ENCODE assay signal across 1 cellular context in the genomic region with DNA sequence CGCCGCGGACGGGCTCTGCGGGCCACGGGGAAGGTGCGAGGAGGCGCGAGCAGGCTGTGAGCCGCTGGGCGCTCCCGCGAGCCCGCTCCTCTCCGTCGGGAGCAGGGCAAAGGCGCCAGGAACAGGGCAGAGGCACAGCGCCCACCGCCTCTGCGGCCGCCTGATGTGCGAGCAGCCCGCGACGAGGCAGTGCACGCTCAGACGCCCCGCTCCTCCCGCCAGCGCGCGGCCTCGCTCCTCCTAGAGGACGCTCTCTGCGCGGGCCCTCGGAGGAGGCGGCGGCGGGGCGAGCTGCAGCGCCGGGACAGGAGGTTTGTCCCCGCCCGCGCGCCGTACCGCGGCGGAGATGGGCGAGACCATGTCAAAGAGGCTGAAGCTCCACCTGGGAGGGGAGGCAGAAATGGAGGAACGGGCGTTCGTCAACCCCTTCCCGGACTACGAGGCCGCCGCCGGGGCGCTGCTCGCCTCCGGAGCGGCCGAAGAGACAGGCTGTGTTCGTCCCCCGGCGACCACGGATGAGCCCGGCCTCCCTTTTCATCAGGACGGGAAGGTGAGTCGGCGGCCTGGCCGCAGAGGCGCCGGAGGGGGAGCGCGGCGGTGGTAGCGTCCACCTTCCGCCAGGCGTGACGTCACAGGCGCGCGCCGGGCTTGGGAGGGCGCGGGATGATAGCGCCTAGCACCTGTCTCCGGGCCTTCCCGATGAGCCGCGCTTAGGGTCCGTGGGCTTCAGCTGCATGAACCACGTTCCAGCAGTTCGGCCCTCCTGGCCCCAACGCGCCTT.
TF ChIP-seq lines count a peak whose summit lies in the region.

No MANE protein-coding gene starts in this region.

TF ChIP-seq in HepG2, 621 proteins besides CTCF, POLR2A, EP300 and RAD21 (continued from another document and continues in another):
- TF ChIP-seq, protein P1, sequence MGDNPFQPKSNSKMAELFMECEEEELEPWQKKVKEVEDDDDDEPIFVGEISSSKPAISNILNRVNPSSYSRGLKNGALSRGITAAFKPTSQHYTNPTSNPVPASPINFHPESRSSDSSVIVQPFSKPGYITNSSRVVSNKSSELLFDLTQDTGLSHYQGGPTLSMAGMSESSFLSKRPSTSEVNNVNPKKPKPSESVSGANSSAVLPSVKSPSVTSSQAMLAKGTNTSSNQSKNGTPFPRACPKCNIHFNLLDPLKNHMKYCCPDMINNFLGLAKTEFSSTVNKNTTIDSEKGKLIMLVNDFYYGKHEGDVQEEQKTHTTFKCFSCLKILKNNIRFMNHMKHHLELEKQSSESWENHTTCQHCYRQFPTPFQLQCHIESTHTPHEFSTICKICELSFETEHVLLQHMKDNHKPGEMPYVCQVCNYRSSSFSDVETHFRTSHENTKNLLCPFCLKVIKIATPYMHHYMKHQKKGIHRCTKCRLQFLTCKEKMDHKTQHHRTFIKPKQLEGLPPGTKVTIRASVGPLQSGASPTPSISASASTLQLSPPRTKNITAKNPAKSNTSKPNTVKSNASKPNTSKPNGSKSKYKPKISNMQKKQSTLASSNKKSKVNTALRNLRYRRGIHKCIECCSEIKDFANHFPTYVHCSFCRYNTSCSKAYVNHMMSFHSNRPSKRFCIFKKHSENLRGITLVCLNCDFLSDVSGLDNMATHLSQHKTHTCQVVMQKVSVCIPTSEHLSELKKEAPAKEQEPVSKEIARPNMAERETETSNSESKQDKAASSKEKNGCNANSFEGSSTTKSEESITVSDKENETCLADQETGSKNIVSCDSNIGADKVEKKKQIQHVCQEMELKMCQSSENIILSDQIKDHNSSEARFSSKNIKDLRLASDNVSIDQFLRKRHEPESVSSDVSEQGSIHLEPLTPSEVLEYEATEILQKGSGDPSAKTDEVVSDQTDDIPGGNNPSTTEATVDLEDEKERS (CRISPR knock-in tag; IDR thresholded peaks at IDR 0.05), result no peak; the same call in 1 of the 2 replicates
- TF ChIP-seq ZNF879 (CRISPR knock-in tag; IDR thresholded peaks at IDR 0.05), result peak; percentile 88; the same call in 1 of the 2 replicates
- TF ChIP-seq, protein P2, sequence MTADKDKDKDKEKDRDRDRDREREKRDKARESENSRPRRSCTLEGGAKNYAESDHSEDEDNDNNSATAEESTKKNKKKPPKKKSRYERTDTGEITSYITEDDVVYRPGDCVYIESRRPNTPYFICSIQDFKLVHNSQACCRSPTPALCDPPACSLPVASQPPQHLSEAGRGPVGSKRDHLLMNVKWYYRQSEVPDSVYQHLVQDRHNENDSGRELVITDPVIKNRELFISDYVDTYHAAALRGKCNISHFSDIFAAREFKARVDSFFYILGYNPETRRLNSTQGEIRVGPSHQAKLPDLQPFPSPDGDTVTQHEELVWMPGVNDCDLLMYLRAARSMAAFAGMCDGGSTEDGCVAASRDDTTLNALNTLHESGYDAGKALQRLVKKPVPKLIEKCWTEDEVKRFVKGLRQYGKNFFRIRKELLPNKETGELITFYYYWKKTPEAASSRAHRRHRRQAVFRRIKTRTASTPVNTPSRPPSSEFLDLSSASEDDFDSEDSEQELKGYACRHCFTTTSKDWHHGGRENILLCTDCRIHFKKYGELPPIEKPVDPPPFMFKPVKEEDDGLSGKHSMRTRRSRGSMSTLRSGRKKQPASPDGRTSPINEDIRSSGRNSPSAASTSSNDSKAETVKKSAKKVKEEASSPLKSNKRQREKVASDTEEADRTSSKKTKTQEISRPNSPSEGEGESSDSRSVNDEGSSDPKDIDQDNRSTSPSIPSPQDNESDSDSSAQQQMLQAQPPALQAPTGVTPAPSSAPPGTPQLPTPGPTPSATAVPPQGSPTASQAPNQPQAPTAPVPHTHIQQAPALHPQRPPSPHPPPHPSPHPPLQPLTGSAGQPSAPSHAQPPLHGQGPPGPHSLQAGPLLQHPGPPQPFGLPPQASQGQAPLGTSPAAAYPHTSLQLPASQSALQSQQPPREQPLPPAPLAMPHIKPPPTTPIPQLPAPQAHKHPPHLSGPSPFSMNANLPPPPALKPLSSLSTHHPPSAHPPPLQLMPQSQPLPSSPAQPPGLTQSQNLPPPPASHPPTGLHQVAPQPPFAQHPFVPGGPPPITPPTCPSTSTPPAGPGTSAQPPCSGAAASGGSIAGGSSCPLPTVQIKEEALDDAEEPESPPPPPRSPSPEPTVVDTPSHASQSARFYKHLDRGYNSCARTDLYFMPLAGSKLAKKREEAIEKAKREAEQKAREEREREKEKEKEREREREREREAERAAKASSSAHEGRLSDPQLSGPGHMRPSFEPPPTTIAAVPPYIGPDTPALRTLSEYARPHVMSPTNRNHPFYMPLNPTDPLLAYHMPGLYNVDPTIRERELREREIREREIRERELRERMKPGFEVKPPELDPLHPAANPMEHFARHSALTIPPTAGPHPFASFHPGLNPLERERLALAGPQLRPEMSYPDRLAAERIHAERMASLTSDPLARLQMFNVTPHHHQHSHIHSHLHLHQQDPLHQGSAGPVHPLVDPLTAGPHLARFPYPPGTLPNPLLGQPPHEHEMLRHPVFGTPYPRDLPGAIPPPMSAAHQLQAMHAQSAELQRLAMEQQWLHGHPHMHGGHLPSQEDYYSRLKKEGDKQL (CRISPR knock-in tag; IDR thresholded peaks at IDR 0.05; ENCODE audit: low read depth), result no peak
- TF ChIP-seq KAT2B (IDR thresholded peaks at IDR 0.05; ENCODE audit: borderline replicate concordance, low read depth, low read length), result no peak
- TF ChIP-seq, protein P3, sequence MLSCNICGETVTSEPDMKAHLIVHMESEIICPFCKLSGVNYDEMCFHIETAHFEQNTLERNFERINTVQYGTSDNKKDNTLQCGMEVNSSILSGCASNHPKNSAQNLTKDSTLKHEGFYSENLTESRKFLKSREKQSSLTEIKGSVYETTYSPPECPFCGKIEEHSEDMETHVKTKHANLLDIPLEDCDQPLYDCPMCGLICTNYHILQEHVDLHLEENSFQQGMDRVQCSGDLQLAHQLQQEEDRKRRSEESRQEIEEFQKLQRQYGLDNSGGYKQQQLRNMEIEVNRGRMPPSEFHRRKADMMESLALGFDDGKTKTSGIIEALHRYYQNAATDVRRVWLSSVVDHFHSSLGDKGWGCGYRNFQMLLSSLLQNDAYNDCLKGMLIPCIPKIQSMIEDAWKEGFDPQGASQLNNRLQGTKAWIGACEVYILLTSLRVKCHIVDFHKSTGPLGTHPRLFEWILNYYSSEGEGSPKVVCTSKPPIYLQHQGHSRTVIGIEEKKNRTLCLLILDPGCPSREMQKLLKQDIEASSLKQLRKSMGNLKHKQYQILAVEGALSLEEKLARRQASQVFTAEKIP (CRISPR knock-in tag; IDR thresholded peaks at IDR 0.05; ENCODE audit: borderline replicate concordance), result no peak
- TF ChIP-seq RCOR2 (CRISPR knock-in tag; IDR thresholded peaks at IDR 0.05), result no peak
- peak; percentile 93; the same call in 1 of the 2 replicates for TF ChIP-seq CENPT (CRISPR knock-in tag; IDR thresholded peaks at IDR 0.05; ENCODE audit: low read depth)
- TF ChIP-seq ZNF792 (CRISPR knock-in tag; IDR thresholded peaks at IDR 0.05), result no peak
- TF ChIP-seq ZNF232 (CRISPR knock-in tag; IDR thresholded peaks at IDR 0.05; ENCODE audit: borderline replicate concordance), result no peak; the same call in 1 of the 2 replicates
- 0 out of 2 replicates have a peak, but pooled peaks have one; percentile 30 for TF ChIP-seq ZNF143 (CRISPR knock-in tag; IDR thresholded peaks at IDR 0.05)
- TF ChIP-seq, protein P4, sequence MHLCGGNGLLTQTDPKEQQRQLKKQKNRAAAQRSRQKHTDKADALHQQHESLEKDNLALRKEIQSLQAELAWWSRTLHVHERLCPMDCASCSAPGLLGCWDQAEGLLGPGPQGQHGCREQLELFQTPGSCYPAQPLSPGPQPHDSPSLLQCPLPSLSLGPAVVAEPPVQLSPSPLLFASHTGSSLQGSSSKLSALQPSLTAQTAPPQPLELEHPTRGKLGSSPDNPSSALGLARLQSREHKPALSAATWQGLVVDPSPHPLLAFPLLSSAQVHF (CRISPR knock-in tag; IDR thresholded peaks at IDR 0.05), result peak; percentile 64; the same call in 1 of the 2 replicates
- no peak for TF ChIP-seq ZFYVE20 (CRISPR knock-in tag; IDR thresholded peaks at IDR 0.05; ENCODE audit: borderline replicate concordance, low read depth)
- peak; percentile 46 for TF ChIP-seq TEAD3 (CRISPR knock-in tag; optimal IDR thresholded peaks at IDR 0.05; ENCODE audit: borderline replicate concordance)
- TF ChIP-seq, protein P5, sequence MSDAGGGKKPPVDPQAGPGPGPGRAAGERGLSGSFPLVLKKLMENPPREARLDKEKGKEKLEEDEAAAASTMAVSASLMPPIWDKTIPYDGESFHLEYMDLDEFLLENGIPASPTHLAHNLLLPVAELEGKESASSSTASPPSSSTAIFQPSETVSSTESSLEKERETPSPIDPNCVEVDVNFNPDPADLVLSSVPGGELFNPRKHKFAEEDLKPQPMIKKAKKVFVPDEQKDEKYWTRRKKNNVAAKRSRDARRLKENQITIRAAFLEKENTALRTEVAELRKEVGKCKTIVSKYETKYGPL (CRISPR knock-in tag; IDR thresholded peaks at IDR 0.05), result no peak
- peak; percentile 58 for TF ChIP-seq ZNF547 (CRISPR knock-in tag; IDR thresholded peaks at IDR 0.05)
- TF ChIP-seq BRD4 (CRISPR knock-in tag; IDR thresholded peaks at IDR 0.05), result peak; percentile 75; the same call in 1 of the 2 replicates
- TF ChIP-seq CHD2 (IDR thresholded peaks at IDR 0.05; ENCODE audit: low read depth, low read length), result peak; percentile 60
- TF ChIP-seq U2AF1 (optimal IDR thresholded peaks at IDR 0.05; ENCODE audit: low read depth, low read length), result no peak
- TF ChIP-seq ZSCAN9 (CRISPR knock-in tag; IDR thresholded peaks at IDR 0.05; ENCODE audit: borderline replicate concordance), result peak; percentile 48; the same call in 1 of the 2 replicates
- 0 out of 2 replicates have a peak, but pooled peaks have one; percentile 28 for TF ChIP-seq ZSCAN12 (CRISPR knock-in tag; IDR thresholded peaks at IDR 0.05)
- TF ChIP-seq ZNF562 (CRISPR knock-in tag; IDR thresholded peaks at IDR 0.05; ENCODE audit: borderline replicate concordance), result no peak
- TF ChIP-seq, protein P6, sequence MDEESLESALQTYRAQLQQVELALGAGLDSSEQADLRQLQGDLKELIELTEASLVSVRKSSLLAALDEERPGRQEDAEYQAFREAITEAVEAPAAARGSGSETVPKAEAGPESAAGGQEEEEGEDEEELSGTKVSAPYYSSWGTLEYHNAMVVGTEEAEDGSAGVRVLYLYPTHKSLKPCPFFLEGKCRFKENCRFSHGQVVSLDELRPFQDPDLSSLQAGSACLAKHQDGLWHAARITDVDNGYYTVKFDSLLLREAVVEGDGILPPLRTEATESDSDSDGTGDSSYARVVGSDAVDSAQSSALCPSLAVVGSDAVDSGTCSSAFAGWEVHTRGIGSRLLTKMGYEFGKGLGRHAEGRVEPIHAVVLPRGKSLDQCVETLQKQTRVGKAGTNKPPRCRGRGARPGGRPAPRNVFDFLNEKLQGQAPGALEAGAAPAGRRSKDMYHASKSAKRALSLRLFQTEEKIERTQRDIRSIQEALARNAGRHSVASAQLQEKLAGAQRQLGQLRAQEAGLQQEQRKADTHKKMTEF (CRISPR knock-in tag; IDR thresholded peaks at IDR 0.05), result peak; percentile 98
- TF ChIP-seq, protein P7, sequence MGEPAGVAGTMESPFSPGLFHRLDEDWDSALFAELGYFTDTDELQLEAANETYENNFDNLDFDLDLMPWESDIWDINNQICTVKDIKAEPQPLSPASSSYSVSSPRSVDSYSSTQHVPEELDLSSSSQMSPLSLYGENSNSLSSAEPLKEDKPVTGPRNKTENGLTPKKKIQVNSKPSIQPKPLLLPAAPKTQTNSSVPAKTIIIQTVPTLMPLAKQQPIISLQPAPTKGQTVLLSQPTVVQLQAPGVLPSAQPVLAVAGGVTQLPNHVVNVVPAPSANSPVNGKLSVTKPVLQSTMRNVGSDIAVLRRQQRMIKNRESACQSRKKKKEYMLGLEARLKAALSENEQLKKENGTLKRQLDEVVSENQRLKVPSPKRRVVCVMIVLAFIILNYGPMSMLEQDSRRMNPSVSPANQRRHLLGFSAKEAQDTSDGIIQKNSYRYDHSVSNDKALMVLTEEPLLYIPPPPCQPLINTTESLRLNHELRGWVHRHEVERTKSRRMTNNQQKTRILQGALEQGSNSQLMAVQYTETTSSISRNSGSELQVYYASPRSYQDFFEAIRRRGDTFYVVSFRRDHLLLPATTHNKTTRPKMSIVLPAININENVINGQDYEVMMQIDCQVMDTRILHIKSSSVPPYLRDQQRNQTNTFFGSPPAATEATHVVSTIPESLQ (CRISPR knock-in tag; conservative IDR thresholded peaks at IDR 0.05), result no peak
- TF ChIP-seq KLF13 (CRISPR knock-in tag; IDR thresholded peaks at IDR 0.05), result peak; percentile 66
- TF ChIP-seq ZNF446 (CRISPR knock-in tag; IDR thresholded peaks at IDR 0.05), result peak; percentile 42; the same call in 1 of the 2 replicates
- no peak for TF ChIP-seq XBP1 (CRISPR knock-in tag; IDR thresholded peaks at IDR 0.05)
- TF ChIP-seq ZSCAN30 (CRISPR knock-in tag; IDR thresholded peaks at IDR 0.05), result no peak
- peak; percentile 91 for TF ChIP-seq KDM2A (CRISPR knock-in tag; IDR thresholded peaks at IDR 0.05; ENCODE audit: borderline replicate concordance, low read depth)
- no peak for TF ChIP-seq EHMT2 (IDR thresholded peaks at IDR 0.05; ENCODE audit: borderline replicate concordance, low read depth, low read length)
- TF ChIP-seq FIP1L1 (IDR thresholded peaks at IDR 0.05; ENCODE audit: borderline replicate concordance, insufficient read depth, low read depth, low read length), result no peak
- TF ChIP-seq NR2F6 (IDR thresholded peaks at IDR 0.05), result no peak
- no peak for TF ChIP-seq NR2F6 (CRISPR knock-in tag; IDR thresholded peaks at IDR 0.05)
- TF ChIP-seq, protein P8, sequence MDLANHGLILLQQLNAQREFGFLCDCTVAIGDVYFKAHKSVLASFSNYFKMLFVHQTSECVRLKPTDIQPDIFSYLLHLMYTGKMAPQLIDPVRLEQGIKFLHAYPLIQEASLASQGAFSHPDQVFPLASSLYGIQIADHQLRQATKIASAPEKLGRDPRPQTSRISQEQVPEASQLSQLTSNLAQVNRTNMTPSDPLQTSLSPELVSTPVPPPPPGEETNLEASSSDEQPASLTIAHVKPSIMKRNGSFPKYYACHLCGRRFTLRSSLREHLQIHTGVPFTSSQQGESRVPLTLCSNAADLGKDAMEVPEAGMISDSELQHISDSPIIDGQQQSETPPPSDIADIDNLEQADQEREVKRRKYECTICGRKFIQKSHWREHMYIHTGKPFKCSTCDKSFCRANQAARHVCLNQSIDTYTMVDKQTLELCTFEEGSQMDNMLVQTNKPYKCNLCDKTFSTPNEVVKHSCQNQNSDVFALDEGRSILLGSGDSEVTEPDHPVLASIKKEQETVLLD (CRISPR knock-in tag; IDR thresholded peaks at IDR 0.05; ENCODE audit: low read depth), result peak; percentile 93
- TF ChIP-seq, protein P9, sequence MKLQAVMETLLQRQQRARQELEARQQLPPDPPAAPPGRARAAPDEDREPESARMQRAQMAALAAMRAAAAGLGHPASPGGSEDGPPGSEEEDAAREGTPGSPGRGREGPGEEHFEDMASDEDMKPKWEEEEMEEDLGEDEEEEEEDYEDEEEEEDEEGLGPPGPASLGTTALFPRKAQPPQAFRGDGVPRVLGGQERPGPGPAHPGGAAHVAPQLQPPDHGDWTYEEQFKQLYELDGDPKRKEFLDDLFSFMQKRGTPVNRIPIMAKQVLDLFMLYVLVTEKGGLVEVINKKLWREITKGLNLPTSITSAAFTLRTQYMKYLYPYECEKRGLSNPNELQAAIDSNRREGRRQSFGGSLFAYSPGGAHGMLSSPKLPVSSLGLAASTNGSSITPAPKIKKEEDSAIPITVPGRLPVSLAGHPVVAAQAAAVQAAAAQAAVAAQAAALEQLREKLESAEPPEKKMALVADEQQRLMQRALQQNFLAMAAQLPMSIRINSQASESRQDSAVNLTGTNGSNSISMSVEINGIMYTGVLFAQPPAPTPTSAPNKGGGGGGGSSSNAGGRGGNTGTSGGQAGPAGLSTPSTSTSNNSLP (IDR thresholded peaks at IDR 0.05; ENCODE audit: low read depth, low read length), result 0 out of 2 replicates have a peak, but pooled peaks have one; percentile 2
- TF ChIP-seq KAT7 (CRISPR knock-in tag; IDR thresholded peaks at IDR 0.05; ENCODE audit: borderline replicate concordance), result peak; percentile 95
- TF ChIP-seq ZNF350 (CRISPR knock-in tag; IDR thresholded peaks at IDR 0.05; ENCODE audit: borderline replicate concordance, low read depth), result peak; percentile 82; the same call in 1 of the 2 replicates
- TF ChIP-seq MIER3 (CRISPR knock-in tag; IDR thresholded peaks at IDR 0.05; ENCODE audit: borderline replicate concordance), result 0 out of 2 replicates have a peak, but pooled peaks have one; percentile 19
